ENCODE assay signal across 8 cellular contexts in genomic region chr12:13173537-13173936, GRCh38.
DNase-seq lines count a peak whose midpoint lies in the region; ATAC-seq lines count a peak whose summit lies in the region.

No MANE protein-coding gene starts in this region.

- ATAC-seq in GM21367 (IDR thresholded peaks at IDR 0.05; ENCODE audit: unreplicated experiment) (peak; percentile 75), HG03521 (IDR thresholded peaks at IDR 0.05; ENCODE audit: unreplicated experiment) (peak; percentile 90)
- ATAC-seq in stimulated activated naive CD8-positive, alpha-beta T cell treated with anti-CD3 and anti-CD28 coated beads, Interleukin-15, Interleukin-2, amounts not matched to agents 100 U/mL and 50 U/mL, for 24 hours: peak; percentile 93

- DNase-seq in ELF-1 (ENCODE audit: low read depth, low spot score): peak; percentile 40
- DNase-seq in amniotic stem cell (lab: John Stamatoyannopoulos, UW): peak; percentile 86
- peak; percentile 38 for DNase-seq in iPS-NIHi7 (ENCODE audit: extremely low spot score)
- peak; percentile 39 for DNase-seq in stimulated activated naive CD8-positive, alpha-beta T cell treated with anti-CD3 and anti-CD28 coated beads, Interleukin-15, Interleukin-2, amounts not matched to agents 100 U/mL and 50 U/mL, for 24 hours
- DNase-seq in NCI-H2107 (lab: John Stamatoyannopoulos, UW): no peak
- no peak for DNase-seq in 8988T

Comparison
In these comparisons a context has a peak if more than half of its experiments do, and no peak if none do; other contexts are left out.
1. DNase-seq: peak in ELF-1 (single experiment), amniotic stem cell (single experiment), iPS-NIHi7 (single experiment) and stimulated activated naive CD8-positive, alpha-beta T cell treated with anti-CD3 and anti-CD28 coated beads, Interleukin-15, Interleukin-2, amounts not matched to agents 100 U/mL and 50 U/mL, for 24 hours (single experiment); none in NCI-H2107 (single experiment) and 8988T (single experiment).
2. Peak in every context shown above with its lines, with median percentiles within 50 percentile points of each other: ATAC-seq.